In genomic region chr20:38143646-38144554, GRCh38 we compare ENCODE assay signal across 8 cellular contexts. TPM values are rescaled to one million over a fixed set of nuclear protein-coding genes. Genes with fewer than 3 reads are reported as not detected.
A peak's percentile ranks its signal among the peaks of the same experiment; 100 is the strongest.
DNase-seq lines count a peak whose midpoint lies in the region; ATAC-seq, FAIRE-seq and TF ChIP-seq lines count a peak whose summit lies in the region.

No MANE protein-coding gene starts in this region.

- dilution Hi-C loops in keratinocyte (cut with MboI; ENCODE audit: extremely low pct_ligation_motif_present, low sequenced_read_pairs), result no loop called here

- H3K79me2 ChIP-seq in keratinocyte (ENCODE audit: control insufficient read depth, insufficient read depth, low read length), result no peaks in the 10 kb centered on the region

- H3K9ac ChIP-seq in keratinocyte (ENCODE audit: control insufficient read depth, extremely low read depth, insufficient read depth, low read length), result peak overlapping the region; percentile 61

- WGBS in adipose tissue, 3 donors, result 40 to 49% (median 47%) methylated on average over 16 of the region's 16 CpGs
- 59 to 72% methylated on average over 16 of the region's 16 CpGs for WGBS in thyroid gland, 2 donors

- intact Hi-C loops in thyroid gland (cut with DNase I), result no loop called here

- H3K4me1 ChIP-seq in keratinocyte (ENCODE audit: control insufficient read depth, extremely low read depth, insufficient read depth, low read length) (peaks cover 20% of the 10 kb centered on the region), thyroid gland (peaks cover 0 to 19% of the 10 kb centered on the region in 2 donors)

- no peaks in the 10 kb centered on the region for H4K20me1 ChIP-seq in keratinocyte (ENCODE audit: control insufficient read depth, extremely low read depth, insufficient read depth, low read length)

- H3K9me3 ChIP-seq in keratinocyte (ENCODE audit: control insufficient read depth, low read depth, low read length), result no peaks in the 10 kb centered on the region
- no peaks in the 10 kb centered on the region for H3K9me3 ChIP-seq in thyroid gland

- FAIRE-seq in HTR-8/SVneo (lab: Jason Lieb, UNC), result peak; percentile 97
- FAIRE-seq in keratinocyte (lab: Jason Lieb, UNC), result peak; percentile 86

- H3K27me3 ChIP-seq in keratinocyte (ENCODE audit: control insufficient read depth, extremely low read depth, insufficient read depth, low read length) (no peaks in the 10 kb centered on the region), thyroid gland (no peaks in the 10 kb centered on the region)

- TF ChIP-seq CTCF in keratinocyte (optimal IDR thresholded peaks at IDR 0.05 in 1 of 3, IDR thresholded peaks at IDR 0.05 in 1 of 3, conservative IDR thresholded peaks at IDR 0.05 in 1 of 3; ENCODE audit: extremely low read depth in 1 of 3, insufficient read depth in 2 of 3, low read length in 3 of 3) (no peak), thyroid gland (IDR thresholded peaks at IDR 0.05) (no peak)

- peak overlapping the region; percentile 60 for H3K4me2 ChIP-seq in keratinocyte (ENCODE audit: control insufficient read depth, extremely low read depth, insufficient read depth, low read depth, low read length)

- no peaks in the 10 kb centered on the region for H3K9me1 ChIP-seq in keratinocyte (ENCODE audit: control insufficient read depth, extremely low read depth, insufficient read depth, low read length)

- ATAC-seq in HG03175 (IDR thresholded peaks at IDR 0.05; ENCODE audit: unreplicated experiment), result no peak

- no peak for TF ChIP-seq POLR2A in thyroid gland (IDR thresholded peaks at IDR 0.05)

- peak; percentile 81 for DNase-seq in HTR-8/SVneo (ENCODE audit: insufficient read length, low spot score)
- DNase-seq in keratinocyte (ENCODE audit: low read depth, low spot score), result peak; percentile 87
- no peak for DNase-seq in thyroid gland
- DNase-seq in cerebellum (ENCODE audit: low spot score), result no peak
- DNase-seq in stimulated activated CD4-positive, alpha-beta T cell treated with anti-CD3 and anti-CD28 coated beads, Interleukin-2, amount 100 ng/mL, for 48 hours, result no peak
- no peak for DNase-seq in NCI-H526 treated with DMSO at 0.1 percent for 48 hours (lab: John Stamatoyannopoulos, UW)

- H3K27ac ChIP-seq in adipose tissue (ENCODE audit: low read depth, low read length) (peak overlapping the region; percentile 23), keratinocyte (ENCODE audit: control insufficient read depth, insufficient read depth, low read length) (peak overlapping the region; percentile 74), thyroid gland (peak overlapping the region in 2 of 3 donors; percentile 16 to 17)

- H2AFZ ChIP-seq in keratinocyte (ENCODE audit: control insufficient read depth, low read length), result peak overlapping the region; percentile 75

- H3K36me3 ChIP-seq in keratinocyte (ENCODE audit: control insufficient read depth in 2 of 2, extremely low read depth in 1 of 2, insufficient read depth in 2 of 2, low read length in 2 of 2) (peaks cover 0 to 2% of the 10 kb centered on the region in 2 experiments), thyroid gland (no peaks in the 10 kb centered on the region)

- H3K4me3 ChIP-seq in keratinocyte (ENCODE audit: control insufficient read depth in 2 of 3, extremely low read depth in 1 of 3, insufficient read depth in 2 of 3, low read depth in 1 of 3, low read length in 3 of 3) (no peak overlapping the region), thyroid gland (replicated peaks in 1 of 3) (no peak overlapping the region)

RNA-seq across cellular contexts. Expression of gene TGM2, which starts 21.2 kb away (rescaled TPM):
- 10 to 100 TPM; 12.7 to 53.1 (median 49.4) TPM for polyA plus RNA-seq in adipose tissue
- 18.4 to 50.3 TPM (median 18.7 TPM) in 3 replicates for polyA plus RNA-seq in keratinocyte
- polyA plus RNA-seq in keratinocyte (2011; ENCODE audit: low read depth), result 0.86 TPM
- polyA plus RNA-seq in keratinocyte (2011; cell fraction: cytosol; rRNA removed), result 16.2 and 22.6 TPM in 2 replicates
- polyA plus RNA-seq in keratinocyte (2011; cell fraction: nucleus; rRNA removed), result 30.9 and 32.5 TPM in 2 replicates
- 0.38 and 57.9 TPM in 2 replicates for polyA plus RNA-seq in keratinocyte (2012; ENCODE audit: low replicate concordance)
- 27.4 to 122 TPM (median 29.7 TPM) in 3 replicates for polyA minus RNA-seq in keratinocyte
- 50.3 TPM for polyA minus RNA-seq in keratinocyte (2011; cell fraction: cytosol; rRNA and poly(A)+ RNA removed)
- polyA minus RNA-seq in keratinocyte (2011; cell fraction: nucleus; rRNA and poly(A)+ RNA removed), result 29.2 and 30.7 TPM in 2 replicates
- 100 to 1,000 TPM in 1 of 4 donors, 10 to 100 TPM in 3; 16.9 to 133 (median 18.4) TPM for total RNA-seq in thyroid gland
- 10.8 TPM for total RNA-seq in cerebellum

Comparison
In these comparisons a context has a peak if more than half of its experiments do, and no peak if none do; other contexts are left out.
1. DNase-seq: peak in HTR-8/SVneo (single experiment) and keratinocyte (single experiment); none in thyroid gland (0 of 2), cerebellum (single experiment), stimulated activated CD4-positive, alpha-beta T cell treated with anti-CD3 and anti-CD28 coated beads, Interleukin-2, amount 100 ng/mL, for 48 hours (0 of 2) and NCI-H526 treated with DMSO at 0.1 percent for 48 hours (single experiment).
2. H3K27ac ChIP-seq: peak in every context shown above with its lines; median percentile 74 in keratinocyte; 23 in adipose tissue; 16 in thyroid gland.